8 cellular contexts compared by ENCODE assay signal in the genomic region with DNA sequence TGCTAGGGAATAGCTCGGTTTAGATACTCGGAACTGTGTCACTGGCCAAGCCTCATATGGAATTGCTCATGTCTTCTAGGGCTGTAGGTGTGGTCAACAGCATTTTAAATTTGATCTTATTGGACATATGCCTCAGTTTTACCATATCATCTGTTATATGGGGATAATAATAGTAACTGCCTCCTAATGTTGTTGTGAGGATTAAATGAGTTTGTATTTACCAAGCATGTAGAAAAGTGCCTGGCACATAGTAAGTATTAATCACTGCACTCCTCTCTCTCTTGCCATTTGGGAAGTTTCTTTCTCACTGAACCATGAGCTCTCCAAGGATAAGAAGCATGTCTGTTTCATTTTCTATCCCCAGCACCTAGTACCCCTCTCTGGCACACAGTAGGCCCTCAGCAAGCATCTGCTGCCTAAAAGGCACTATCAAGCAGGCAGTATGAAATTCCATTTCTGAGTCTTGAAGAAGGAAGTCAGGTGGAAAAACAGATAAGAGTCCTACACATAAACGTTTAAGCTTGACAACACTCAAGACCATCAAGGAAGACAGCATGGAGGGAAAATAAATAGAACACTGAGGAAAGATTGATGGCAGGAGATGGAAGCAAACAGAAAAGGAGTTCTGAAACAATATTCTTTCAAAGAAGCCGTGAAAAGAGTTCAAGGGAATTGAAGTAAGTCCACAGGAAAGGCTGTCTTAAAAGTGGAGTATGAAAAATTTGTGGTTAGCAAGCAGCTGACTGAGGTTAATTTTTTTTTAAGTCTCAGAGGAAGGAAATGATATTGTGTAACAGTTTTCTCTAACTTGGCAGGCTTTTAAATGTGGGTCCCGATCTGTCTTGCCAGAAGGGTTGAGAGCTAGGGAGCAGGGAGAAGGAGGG. TPM values are rescaled to one million over a fixed set of nuclear protein-coding genes. Genes with fewer than 3 reads are reported as not detected.
DNase-seq lines count a peak whose midpoint lies in the region; ATAC-seq and TF ChIP-seq lines count a peak whose summit lies in the region.

No MANE protein-coding gene starts in this region.

- peaks cover 21% of the 10 kb centered on the region for H3K79me2 ChIP-seq in SU-DHL-6 (ENCODE audit: insufficient read depth, low read length)

- H3K4me1 ChIP-seq in BLaER1 (peaks cover 60% of the 10 kb centered on the region), esophagus squamous epithelium (peaks cover 23 to 55% (median 24%) of the 10 kb centered on the region in 3 donors)

- intact Hi-C loops in esophagus squamous epithelium (cut with DNase I), result no loop called here

- WGBS in esophagus squamous epithelium, 2 donors, result 37 to 44% methylated on average over 5 of the region's 5 CpGs

- peaks cover 32% of the 10 kb centered on the region for H4K20me1 ChIP-seq in BLaER1
- no peaks in the 10 kb centered on the region for H4K20me1 ChIP-seq in SU-DHL-6 (ENCODE audit: low read depth, low read length)

- DNase-seq in H4 (ENCODE audit: low spot score), result peak; percentile 67
- DNase-seq in esophagus squamous epithelium (lab: John Stamatoyannopoulos, UW), result no peak
- DNase-seq in putamen (ENCODE audit: low spot score), result peak; percentile 28
- DNase-seq in NCI-H1105 (lab: John Stamatoyannopoulos, UW), result no peak
- DNase-seq in stimulated activated CD4-positive, alpha-beta T cell treated with anti-CD3 and anti-CD28 coated beads, Interleukin-2, amount 100 ng/mL, for 48 hours, result no peak

- no peaks in the 10 kb centered on the region for H3K36me3 ChIP-seq in BLaER1
- H3K36me3 ChIP-seq in SU-DHL-6 (ENCODE audit: low read length), result no peaks in the 10 kb centered on the region
- peaks cover 0 to 7% (median 0%) of the 10 kb centered on the region in 3 donors for H3K36me3 ChIP-seq in esophagus squamous epithelium

- no peaks in the 10 kb centered on the region for H3K9me2 ChIP-seq in SU-DHL-6 (replicated peaks; ENCODE audit: insufficient read depth, low read length)

- TF ChIP-seq POLR2A in esophagus squamous epithelium (IDR thresholded peaks at IDR 0.05), result no peak

- peaks cover 19% of the 10 kb centered on the region for H3K27me3 ChIP-seq in BLaER1
- H3K27me3 ChIP-seq in SU-DHL-6 (ENCODE audit: low read length), result no peaks in the 10 kb centered on the region
- no peaks in the 10 kb centered on the region for H3K27me3 ChIP-seq in esophagus squamous epithelium

- peak overlapping the region; percentile 43; the same call in 1 of the 2 replicates for H3K27ac ChIP-seq in BLaER1
- peak overlapping the region; percentile 45 for H3K27ac ChIP-seq in SU-DHL-6 (ENCODE audit: low read depth, low read length)
- peak overlapping the region; percentile 38 to 99 (median 88) for H3K27ac ChIP-seq in esophagus squamous epithelium

- peak overlapping the region; percentile 25; the same call in 1 of the 2 replicates for H3K9ac ChIP-seq in BLaER1
- H3K9ac ChIP-seq in SU-DHL-6 (ENCODE audit: low read length), result 0 out of 2 replicates have a peak overlapping the region, but pooled peaks have one; percentile 7

- peaks cover 29% of the 10 kb centered on the region for H3F3A ChIP-seq in SU-DHL-6 (ENCODE audit: insufficient read depth)

- peak overlapping the region; percentile 87 for H3K4me2 ChIP-seq in BLaER1
- H3K4me2 ChIP-seq in SU-DHL-6 (ENCODE audit: low read depth, low read length, poor library complexity, severe bottlenecking), result peak overlapping the region; percentile 93

- no peak for ATAC-seq in GM19455 (IDR thresholded peaks at IDR 0.05; ENCODE audit: unreplicated experiment)

- H2AFZ ChIP-seq in SU-DHL-6 (ENCODE audit: low read depth, low read length, severe bottlenecking), result no peak overlapping the region

- H3K9me3 ChIP-seq in BLaER1 (no peaks in the 10 kb centered on the region), SU-DHL-6 (ENCODE audit: insufficient read depth, low read length) (no peaks in the 10 kb centered on the region), esophagus squamous epithelium (no peaks in the 10 kb centered on the region)

- H3K4me3 ChIP-seq in BLaER1 (peak overlapping the region; percentile 35), SU-DHL-6 (ENCODE audit: insufficient read depth, low read length, poor library complexity, severe bottlenecking) (peak overlapping the region; percentile 5), esophagus squamous epithelium (peak overlapping the region in 1 of 4 donors; percentile 20)

- no peak for TF ChIP-seq CTCF in SU-DHL-6 (IDR thresholded peaks at IDR 0.05; ENCODE audit: insufficient read depth, low read length, poor library complexity, severe bottlenecking)
- TF ChIP-seq CTCF in esophagus squamous epithelium (IDR thresholded peaks at IDR 0.05), result no peak

RNA-seq across cellular contexts. Expression of a gene that starts 2.2 kb away (rescaled TPM):
- 20.7 and 21.5 TPM in 2 replicates for total RNA-seq in H4 (2014; rRNA removed; shearing (Covaris generic))
- total RNA-seq in esophagus squamous epithelium, result 10 to 100 TPM; 35.9 to 62.7 (median 47.5) TPM

RNA-seq across cellular contexts. Expression of a gene that starts 33.4 kb away (rescaled TPM):
- 53.8 and 69.6 TPM in 2 replicates for total RNA-seq in H4 (2014; rRNA removed; shearing (Covaris generic))
- 100 to 1,000 TPM in 2 of 4 donors, 10 to 100 TPM in 2; 67.8 to 210 (median 113) TPM for total RNA-seq in esophagus squamous epithelium

Comparison
In these comparisons a context has a peak if more than half of its experiments do, and no peak if none do; other contexts are left out.
1. DNase-seq: peak in H4 (single experiment) and putamen (single experiment); none in esophagus squamous epithelium (single experiment), NCI-H1105 (single experiment) and stimulated activated CD4-positive, alpha-beta T cell treated with anti-CD3 and anti-CD28 coated beads, Interleukin-2, amount 100 ng/mL, for 48 hours (0 of 2).
2. Peak in every context shown above with its lines, with median percentiles within 50 percentile points of each other: H3K27ac ChIP-seq.